8 cellular contexts compared by ENCODE assay signal in the genomic region with DNA sequence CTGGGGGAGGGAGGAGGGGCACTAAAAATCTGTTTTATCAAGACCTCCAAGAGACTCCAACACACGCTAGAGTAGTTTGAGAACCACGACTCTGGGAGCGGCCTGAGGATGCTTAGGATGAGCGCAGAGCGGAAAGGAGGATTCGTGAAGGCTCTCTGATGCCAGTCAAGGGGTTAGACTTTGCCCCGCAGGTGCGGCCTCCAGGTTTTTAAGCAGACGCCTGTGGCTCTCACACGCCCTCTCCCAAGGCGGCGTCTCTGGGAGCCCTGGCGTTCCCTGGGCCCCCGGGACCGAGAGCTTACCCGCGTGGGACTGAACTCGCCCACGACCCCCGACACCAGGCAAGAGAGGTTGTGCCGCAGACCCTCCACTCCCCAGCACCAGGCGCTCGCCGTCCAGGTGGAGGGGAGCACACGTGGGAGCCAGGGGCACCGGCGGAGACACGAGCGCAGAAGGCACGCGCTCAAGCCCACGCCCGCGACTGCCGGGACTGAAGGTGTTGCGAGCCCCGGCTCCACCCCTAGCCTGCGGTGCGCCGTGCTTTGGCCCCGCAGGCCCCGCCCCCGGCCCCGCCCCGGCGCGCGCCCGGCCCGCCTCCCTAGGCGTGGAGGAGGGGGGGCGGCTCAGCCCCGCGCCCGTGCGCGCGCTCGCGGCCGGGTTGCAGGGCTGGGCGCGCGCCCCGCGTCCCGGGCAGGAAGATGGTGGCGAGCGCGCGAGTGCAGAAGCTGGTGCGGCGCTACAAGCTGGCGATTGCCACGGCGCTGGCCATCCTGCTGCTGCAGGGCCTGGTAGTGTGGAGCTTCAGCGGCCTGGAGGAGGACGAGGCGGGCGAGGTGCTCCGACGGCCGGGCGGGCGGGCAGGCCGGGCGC. TPM values are rescaled to one million over a fixed set of nuclear protein-coding genes. Genes with fewer than 3 reads are reported as not detected.
DNase-seq lines count a peak whose midpoint lies in the region; ATAC-seq and TF ChIP-seq lines count a peak whose summit lies in the region.

A gene (plus strand): TSS at position 684 of the 870 bp plus-strand sequence. CDS start 15 bp downstream, at position 699.

- intact Hi-C loops in uterus (cut with DNase I; ENCODE audit: low total_unique reads) = no loop called here

- H3K4me1 ChIP-seq in right atrium auricular region (peaks cover 0 to 34% of the 10 kb centered on the region in 2 donors), uterus (peaks cover 0 to 11% of the 10 kb centered on the region in 2 donors)

- peak within 1 kb of the TSS; percentile 58 to 74 for H3K27ac ChIP-seq in right atrium auricular region
- peak within 1 kb of the TSS; percentile 76 to 78 for H3K27ac ChIP-seq in uterus

- TF ChIP-seq CTCF in GM12875 (IDR thresholded peaks at IDR 0.05; ENCODE audit: borderline replicate concordance, insufficient read depth, low read depth, low read length) = no peak
- TF ChIP-seq CTCF in right atrium auricular region (IDR thresholded peaks at IDR 0.05) = no peak
- TF ChIP-seq CTCF in uterus (IDR thresholded peaks at IDR 0.05) = no peak

- H3K36me3 ChIP-seq in right atrium auricular region (no peaks in the 10 kb centered on the region), uterus (no peaks in the 10 kb centered on the region)

- no peaks in the 10 kb centered on the region for H3K27me3 ChIP-seq in right atrium auricular region
- no peaks in the 10 kb centered on the region for H3K27me3 ChIP-seq in uterus

- TF ChIP-seq POLR2A in uterus (IDR thresholded peaks at IDR 0.05) = peak; percentile 43 to 54

- DNase-seq in NCI-H1436 treated with DMSO at 0.1 percent for 48 hours (lab: John Stamatoyannopoulos, UW) = peak; percentile 15
- DNase-seq in T-helper 2 cell = peak; percentile 79 to 96 (median 88)
- DNase-seq in amygdala (lab: John Stamatoyannopoulos, UW) = peak in 51 of 56 donors; percentile 16 to 87 (median 52)
- DNase-seq in right atrium auricular region (ENCODE audit: low spot score) = peak; percentile 74
- peak; percentile 87 for DNase-seq in putamen (ENCODE audit: low spot score)
- DNase-seq in uterus = peak; percentile 81 to 86

- no peaks in the 10 kb centered on the region for H3K9me3 ChIP-seq in right atrium auricular region
- no peaks in the 10 kb centered on the region for H3K9me3 ChIP-seq in uterus

- ATAC-seq in HG02678 (IDR thresholded peaks at IDR 0.05; ENCODE audit: unreplicated experiment) = peak; percentile 77

- H3K4me3 ChIP-seq in GM12875 (ENCODE audit: low read depth, low read length) (peak within 1 kb of the TSS; percentile 70), right atrium auricular region (peak within 1 kb of the TSS; percentile 85 to 90), uterus (peak within 1 kb of the TSS; percentile 87 to 90)

RNA-seq across cellular contexts. Expression of the gene that starts here (rescaled TPM):
- 10 to 100 TPM; 17.1 to 20.6 TPM for total RNA-seq in right atrium auricular region
- total RNA-seq in uterus = 10 to 100 TPM; 23.5 to 34.0 (median 28.5) TPM

Comparison
In these comparisons a context has a peak if more than half of its experiments do, and no peak if none do; other contexts are left out.
1. Peak in every context shown above with its lines: DNase-seq, ATAC-seq, H3K4me3 ChIP-seq and H3K27ac ChIP-seq.
2. DNase-seq: peak in every context shown above with its lines; median percentile 88 in T-helper 2 cell; 87 in putamen; 84 in uterus; 74 in right atrium auricular region; 52 in amygdala; 15 in NCI-H1436 treated with DMSO at 0.1 percent for 48 hours.